In the genomic region with DNA sequence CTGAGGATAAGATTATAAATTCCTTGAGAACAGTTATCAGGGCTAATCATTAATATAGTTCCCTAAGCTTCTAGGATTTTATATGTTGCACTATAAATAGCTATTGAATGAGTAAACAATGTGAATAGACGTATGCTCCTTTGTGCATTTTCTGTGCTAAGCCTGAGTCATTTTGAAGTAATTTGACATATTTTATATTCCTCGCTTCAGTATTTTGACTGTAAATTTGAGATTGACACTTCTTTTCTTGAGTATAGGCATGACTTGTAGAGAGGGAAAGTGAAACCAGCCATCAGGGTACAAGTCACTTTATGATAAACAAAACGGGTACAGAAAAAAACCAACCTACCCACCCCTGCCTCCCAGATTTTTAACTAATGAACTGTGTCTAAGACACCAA, we compare ENCODE assay signal across 13 cellular contexts.
DNase-seq lines count a peak whose midpoint lies in the region; ATAC-seq and TF ChIP-seq lines count a peak whose summit lies in the region.
"Had no signal": no experiment of that assay in that cellular context is flagged by ENCODE, and none has a peak within 500 bp of the region (broad histone marks: within the 10 kb centered on the region; RNA-seq: fewer than 3 reads in every experiment).

No MANE protein-coding gene starts in this region.

- H3K9me3 Mint-ChIP-seq in Caco-2 (ENCODE audit: unreplicated experiment) = no peaks in the 10 kb centered on the region
- no peaks in the 10 kb centered on the region for H3K9me3 Mint-ChIP-seq in activated T-helper 17 cell treated with anti-CD3 and anti-CD28 coated beads, Interleukin-2, amount 50 U/mL, for 72 hours

- BruUV-seq in Caco-2 (replicated peaks; lab: Mats Ljungman, UMichigan) = no TSS peak

- no peaks in the 10 kb centered on the region for H3K4me1 Mint-ChIP-seq in Caco-2 (ENCODE audit: low read depth, unreplicated experiment)
- no peaks in the 10 kb centered on the region for H3K4me1 Mint-ChIP-seq in activated T-helper 17 cell treated with anti-CD3 and anti-CD28 coated beads, Interleukin-2, amount 50 U/mL, for 72 hours

- H3K4me3 ChIP-seq in Caco-2 (ENCODE audit: low read depth, low read length) = no peak overlapping the region

- H3K27me3 Mint-ChIP-seq in Caco-2 (ENCODE audit: insufficient read depth, unreplicated experiment) = no peaks in the 10 kb centered on the region
- no peaks in the 10 kb centered on the region for H3K27me3 Mint-ChIP-seq in activated T-helper 17 cell treated with anti-CD3 and anti-CD28 coated beads, Interleukin-2, amount 50 U/mL, for 72 hours

- no peak overlapping the region for H3K27ac Mint-ChIP-seq in Caco-2 (ENCODE audit: unreplicated experiment)
- no peak overlapping the region for H3K27ac Mint-ChIP-seq in activated T-helper 17 cell treated with anti-CD3 and anti-CD28 coated beads, Interleukin-2, amount 50 U/mL, for 72 hours

- DNase-seq in Daoy (ENCODE audit: low read depth) (peak; percentile 25), RPMI7951 (ENCODE audit: low read depth) (peak; percentile 45), hepatic stellate cell (ENCODE audit: low spot score) (peak; percentile 0), DMS153 treated with DMSO at 0.1 percent for 48 hours (lab: John Stamatoyannopoulos, UW; ENCODE audit: unreplicated experiment) (no peak), NCI-H1417 treated with DMSO at 0.1 percent for 48 hours (lab: John Stamatoyannopoulos, UW) (no peak), Caco-2 (no peak)
- DNase-seq: activated T-cell treated with anti-CD3 and anti-CD28 coated beads, Interleukin-2, amount 50 U/mL, for 48 hours; COR-L47; NCI-H2029; spleen; T-helper 1 cell had no signal

- peak; percentile 47 for ATAC-seq in HG02571 (IDR thresholded peaks at IDR 0.05; ENCODE audit: unreplicated experiment)
- no peak for ATAC-seq in activated T-helper 17 cell treated with anti-CD3 and anti-CD28 coated beads, Interleukin-2, amount 50 U/mL, for 72 hours (replicated peaks)

- intact Hi-C loops in Caco-2 (cut with micrococcal nuclease; ENCODE audit: unreplicated experiment) = no loop called here

- H3K9me3 ChIP-seq in Caco-2 = no peaks in the 10 kb centered on the region
- H3K9me3 ChIP-seq: spleen had no signal

- POLR2A ChIA-PET in Caco-2 (lab: Charles Lee) = no interaction called here

- H3K4me1 ChIP-seq in Caco-2 = no peaks in the 10 kb centered on the region

- H3K4me3 Mint-ChIP-seq in Caco-2 (ENCODE audit: unreplicated experiment) = no peak overlapping the region
- H3K4me3 Mint-ChIP-seq in activated T-helper 17 cell treated with anti-CD3 and anti-CD28 coated beads, Interleukin-2, amount 50 U/mL, for 72 hours = no peak overlapping the region

- no peaks in the 10 kb centered on the region for H3K36me3 Mint-ChIP-seq in Caco-2 (ENCODE audit: insufficient read depth, unreplicated experiment)
- no peaks in the 10 kb centered on the region for H3K36me3 Mint-ChIP-seq in activated T-helper 17 cell treated with anti-CD3 and anti-CD28 coated beads, Interleukin-2, amount 50 U/mL, for 72 hours (ENCODE audit: low read depth)

- CTCF ChIA-PET in Caco-2 (lab: Charles Lee) = no interaction called here

- no peaks in the 10 kb centered on the region for H3K36me3 ChIP-seq in Caco-2 (ENCODE audit: control insufficient read depth, insufficient read depth, low read length)
- H3K36me3 ChIP-seq: spleen had no signal

- H3K27me3 ChIP-seq in Caco-2 (replicated peaks; ENCODE audit: control insufficient read depth, insufficient read depth, low read length) = no peaks in the 10 kb centered on the region

- no peak for TF ChIP-seq CTCF in Caco-2 (IDR thresholded peaks at IDR 0.05; ENCODE audit: insufficient read depth in 1 of 2, low read depth in 1 of 2, low read length in 1 of 2, severe bottlenecking in 1 of 2, unreplicated experiment in 1 of 2)

Comparison
In these comparisons a context has a peak if more than half of its experiments do, and no peak if none do; other contexts are left out.
1. DNase-seq: peak in Daoy (single experiment), RPMI7951 (single experiment) and hepatic stellate cell (single experiment); none in DMS153 treated with DMSO at 0.1 percent for 48 hours (single experiment), NCI-H1417 treated with DMSO at 0.1 percent for 48 hours (single experiment) and Caco-2 (0 of 2).